20 cellular contexts compared by ENCODE assay signal in genomic region chr4:186158021-186158859, GRCh38. TPM values are rescaled to one million over a fixed set of nuclear protein-coding genes. Genes with fewer than 3 reads are reported as not detected.
DNase-seq lines count a peak whose midpoint lies in the region; ATAC-seq, FAIRE-seq and TF ChIP-seq lines count a peak whose summit lies in the region.
"Had no signal": no experiment of that assay in that cellular context is flagged by ENCODE, and none has a peak within 500 bp of the region (broad histone marks: within the 10 kb centered on the region; RNA-seq: fewer than 3 reads in every experiment).

No MANE protein-coding gene starts in this region.

- H3K9me2 ChIP-seq in Karpas-422 (replicated peaks; ENCODE audit: insufficient read depth, low read length) = no peaks in the 10 kb centered on the region
- H3K9me2 ChIP-seq in hepatocyte (replicated peaks; ENCODE audit: insufficient read depth) = no peaks in the 10 kb centered on the region

- no peak for TF ChIP-seq CTCF in hepatocyte (IDR thresholded peaks at IDR 0.05; ENCODE audit: poor library complexity)

- peak; percentile 28 for ATAC-seq in GM21619 (IDR thresholded peaks at IDR 0.05; ENCODE audit: unreplicated experiment)
- no peak for ATAC-seq in HG03469 (IDR thresholded peaks at IDR 0.05; ENCODE audit: unreplicated experiment)
- ATAC-seq: left ventricle myocardium superior had no signal

- H3K4me2 ChIP-seq in Karpas-422 (ENCODE audit: low read depth, low read length, poor library complexity, severe bottlenecking) = peak overlapping the region; percentile 82
- H3K4me2 ChIP-seq in hepatocyte = no peak overlapping the region

- H3K36me3 ChIP-seq in Karpas-422 (ENCODE audit: insufficient read depth, low read length) = no peaks in the 10 kb centered on the region
- H3K36me3 ChIP-seq in hepatocyte (replicated peaks; ENCODE audit: insufficient read depth, low read depth) = no peaks in the 10 kb centered on the region
- H3K36me3 ChIP-seq: brain microvascular endothelial cell had no signal

- no peaks in the 10 kb centered on the region for H3K27me3 ChIP-seq in Karpas-422 (ENCODE audit: low read length)
- H3K27me3 ChIP-seq in hepatocyte = no peaks in the 10 kb centered on the region
- H3K27me3 ChIP-seq: brain microvascular endothelial cell, heart left ventricle had no signal

- peak overlapping the region; percentile 98 for H3K27ac ChIP-seq in Karpas-422 (ENCODE audit: low read length)
- no peak overlapping the region for H3K27ac ChIP-seq in hepatocyte
- H3K27ac ChIP-seq: brain microvascular endothelial cell, heart left ventricle had no signal

- peak overlapping the region; percentile 64 for H3K9ac ChIP-seq in Karpas-422 (ENCODE audit: low read length)

- peak; percentile 35 for DNase-seq in DMS114 treated with DMSO at 0.1 percent for 48 hours (lab: John Stamatoyannopoulos, UW; ENCODE audit: unreplicated experiment)
- DNase-seq in Karpas-422 = peak; percentile 93
- DNase-seq in hepatocyte (ENCODE audit: low spot score) = peak; percentile 5
- DNase-seq in HK-2 (ENCODE audit: unreplicated experiment) = no peak
- DNase-seq in SKM-1 treated with dmso at 0.1 percent for 144 hours (lab: John Stamatoyannopoulos, UW; ENCODE audit: unreplicated experiment) = no peak
- no peak for DNase-seq in HTR-8/SVneo (ENCODE audit: insufficient read length, low spot score)
- DNase-seq: activated CD4-positive, CD25-positive, alpha-beta regulatory T cell treated with anti-CD3 and anti-CD28 coated beads, Interleukin-2, amount 50 U/mL, for 72 hours; activated gamma-delta T cell treated with Interleukin-2 at 50 U/mL for 16 hours; activated T-cell treated with anti-CD3 and anti-CD28 coated beads, Interleukin-2, amount 50 U/mL, for 1 hour; brain microvascular endothelial cell; C1 segment of cervical spinal cord; Calu3; heart left ventricle; immature natural killer cell; left ventricle myocardium superior; NCI-H2227 treated with DMSO at 0.1 percent for 48 hours; T-cell had no signal

- peak overlapping the region; percentile 63 for H3K4me3 ChIP-seq in Karpas-422 (ENCODE audit: low read length)
- H3K4me3 ChIP-seq in hepatocyte = no peak overlapping the region
- H3K4me3 ChIP-seq: heart left ventricle had no signal

- H3K9me3 ChIP-seq in Karpas-422 (ENCODE audit: low read length) (no peaks in the 10 kb centered on the region), hepatocyte (ENCODE audit: low read depth) (no peaks in the 10 kb centered on the region)
- H3K9me3 ChIP-seq: heart left ventricle had no signal

- WGBS in hepatocyte (ENCODE audit: low lambda C conversion rate, missing lambda C conversion rate) = 86% methylated on average over 18 of the region's 18 CpGs

- H3K4me1 ChIP-seq in Karpas-422 (ENCODE audit: low read length) = peaks cover 87% of the 10 kb centered on the region
- H3K4me1 ChIP-seq in hepatocyte (ENCODE audit: insufficient read depth) = no peaks in the 10 kb centered on the region
- H3K4me1 ChIP-seq: heart left ventricle had no signal

- H4K20me1 ChIP-seq in Karpas-422 (ENCODE audit: insufficient read depth, low read depth, low read length) (no peaks in the 10 kb centered on the region), hepatocyte (ENCODE audit: insufficient read depth, poor library complexity, severe bottlenecking) (no peaks in the 10 kb centered on the region)

- FAIRE-seq in HTR-8/SVneo (lab: Jason Lieb, UNC) = no peak
- FAIRE-seq: colon had no signal

- H2AFZ ChIP-seq in Karpas-422 (ENCODE audit: low read length) = no peak overlapping the region; the same call in 1 of the 2 replicates
- H2AFZ ChIP-seq in hepatocyte = no peak overlapping the region

- H3K79me2 ChIP-seq in Karpas-422 (ENCODE audit: low read length) (0 out of 2 replicates have a peak, but pooled peaks cover 3% of the 10 kb centered on the region), hepatocyte (no peaks in the 10 kb centered on the region)

RNA-seq across cellular contexts. Expression of gene CYP4V2, which starts 33.1 kb away (rescaled TPM):
- 45.7 and 61.3 TPM in 2 replicates for total RNA-seq in Karpas-422 (2014; rRNA removed; shearing (Covaris generic); ENCODE audit: low replicate concordance)
- 17.5 and 24.6 TPM in 2 replicates for total RNA-seq in hepatocyte
- 8.0 and 12.2 TPM in 2 replicates for polyA plus RNA-seq in hepatocyte

RNA-seq across cellular contexts. Expression of gene FAM149A, which starts 53.7 kb away (rescaled TPM):
- total RNA-seq in Karpas-422 (2014; rRNA removed; shearing (Covaris generic); ENCODE audit: low replicate concordance) = 1.9 and 2.8 TPM in 2 replicates
- total RNA-seq in hepatocyte = 6.7 and 7.0 TPM in 2 replicates
- 3.7 and 6.9 TPM in 2 replicates for polyA plus RNA-seq in hepatocyte
- polyA plus RNA-seq: immature natural killer cell had no signal

Comparison
In these comparisons a context has a peak if more than half of its experiments do, and no peak if none do; other contexts are left out.
1. DNase-seq: peak in DMS114 treated with DMSO at 0.1 percent for 48 hours (single experiment), Karpas-422 (single experiment) and hepatocyte (single experiment); none in HK-2 (single experiment), SKM-1 treated with dmso at 0.1 percent for 144 hours (single experiment) and HTR-8/SVneo (single experiment).